13 cellular contexts compared by ENCODE assay signal in the genomic region with DNA sequence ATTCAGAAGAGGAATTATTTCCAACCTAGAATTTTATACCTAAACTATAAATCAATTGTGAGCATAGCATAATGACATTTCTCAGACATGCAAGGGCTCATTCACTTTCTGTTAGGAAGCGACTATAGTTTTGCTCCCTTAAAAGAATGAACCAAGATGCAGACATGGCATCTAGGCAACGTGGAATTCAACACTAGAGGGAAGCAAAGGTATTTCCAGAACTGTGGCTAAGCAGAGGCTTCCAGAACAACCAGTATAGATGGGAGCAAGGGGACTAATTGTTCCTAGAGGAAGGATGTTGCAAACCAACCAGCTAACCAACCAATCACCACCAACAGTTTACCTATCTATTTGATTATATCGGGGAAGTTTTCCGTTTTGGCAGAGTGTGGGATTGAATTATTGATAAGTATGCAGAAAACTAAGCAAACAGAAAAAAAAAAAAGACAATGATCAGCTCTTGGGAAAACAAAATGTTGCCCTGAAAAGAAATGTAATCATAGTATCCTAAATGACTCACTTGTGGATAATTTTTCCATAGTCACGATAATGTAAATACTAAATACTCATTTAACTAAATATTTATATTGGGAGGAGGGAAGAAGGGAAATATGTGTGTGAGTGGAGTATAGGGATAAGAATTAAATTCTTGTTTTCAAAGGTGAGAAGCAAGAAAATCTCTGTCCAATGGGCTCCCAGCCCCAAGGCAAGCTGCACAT. TPM values are rescaled to one million over a fixed set of nuclear protein-coding genes. Genes with fewer than 3 reads are reported as not detected.
DNase-seq lines count a peak whose midpoint lies in the region; ATAC-seq and TF ChIP-seq lines count a peak whose summit lies in the region.
"Had no signal": no experiment of that assay in that cellular context is flagged by ENCODE, and none has a peak within 500 bp of the region (broad histone marks: within the 10 kb centered on the region; RNA-seq: fewer than 3 reads in every experiment).

No MANE protein-coding gene starts in this region.

- POLR2A ChIA-PET in WTC11 (lab: Charles Lee), result no interaction called here
- POLR2A ChIA-PET in T-cell (lab: Charles Lee), result interaction anchor here in 1 of 2 donors (0.6 kb wide), 1 partner anchor 41 kb away, joined by 3 read pairs; no protein-coding TSS in a partner anchor

- no peak overlapping the region for H3K27ac ChIP-seq in cardiac muscle cell
- H3K27ac ChIP-seq: HL-60, SK-N-MC had no signal

- no peaks in the 10 kb centered on the region for H3K27me3 ChIP-seq in cardiac muscle cell

- H3K4me1 Mint-ChIP-seq in WTC11 (peaks cover 4% of the 10 kb centered on the region), T-cell (peaks cover 12 to 14% (median 12%) of the 10 kb centered on the region in 3 donors)

- H3K4me3 Mint-ChIP-seq in WTC11 (no peak overlapping the region), T-cell (no peak overlapping the region)
- H3K4me3 Mint-ChIP-seq: activated naive CD8-positive, alpha-beta T cell; CD4-positive, alpha-beta memory T cell; memory B cell had no signal

- intact Hi-C loops in cardiac septum (cut with DNase I), result no loop called here

- H3K9me3 Mint-ChIP-seq in WTC11 (no peaks in the 10 kb centered on the region), T-cell (no peaks in the 10 kb centered on the region)
- H3K9me3 Mint-ChIP-seq: CD4-positive, alpha-beta memory T cell; memory B cell had no signal

- no peaks in the 10 kb centered on the region for H3K36me3 Mint-ChIP-seq in WTC11
- no peaks in the 10 kb centered on the region for H3K36me3 Mint-ChIP-seq in T-cell
- H3K36me3 Mint-ChIP-seq: activated naive CD8-positive, alpha-beta T cell; CD4-positive, alpha-beta memory T cell had no signal

- no peaks in the 10 kb centered on the region for H3K36me3 ChIP-seq in cardiac muscle cell

- H3K27me3 Mint-ChIP-seq in WTC11 (ENCODE audit: low read depth), result no peaks in the 10 kb centered on the region
- H3K27me3 Mint-ChIP-seq in T-cell, result no peaks in the 10 kb centered on the region
- H3K27me3 Mint-ChIP-seq: activated naive CD8-positive, alpha-beta T cell; CD4-positive, alpha-beta memory T cell had no signal

- ATAC-seq in WTC11 (peak; percentile 72), T-cell (replicated peaks in 1 of 4) (no peak)

- no peaks in the 10 kb centered on the region for H3K4me1 ChIP-seq in cardiac muscle cell (ENCODE audit: low read depth)

- TF ChIP-seq CTCF in cardiac muscle cell (IDR thresholded peaks at IDR 0.05; ENCODE audit: low read depth, low read length) (peak; percentile 60), WTC11 (IDR thresholded peaks at IDR 0.05) (no peak)

- no peak overlapping the region for H3K27ac Mint-ChIP-seq in WTC11
- H3K27ac Mint-ChIP-seq in T-cell, result no peak overlapping the region
- H3K27ac Mint-ChIP-seq: activated naive CD8-positive, alpha-beta T cell; memory B cell had no signal

- CTCF ChIA-PET in WTC11 (lab: Charles Lee), result interaction anchor here (0.6 to 1.5 kb wide), 4 partner anchors 9 to 103 kb away, joined by 3 to 4 read pairs (median 3); no protein-coding TSS in a partner anchor
- CTCF ChIA-PET in T-cell (lab: Charles Lee), result no interaction called here

- no peak overlapping the region for H3K4me3 ChIP-seq in cardiac muscle cell
- H3K4me3 ChIP-seq: SK-N-MC had no signal

- H3K9me3 ChIP-seq in cardiac muscle cell (ENCODE audit: low read depth), result no peaks in the 10 kb centered on the region

- peak; percentile 45 to 66 for DNase-seq in cardiac muscle cell (ENCODE audit: low read depth in 1 of 2, low spot score in 1 of 2)
- no peak for DNase-seq in cardiac septum (ENCODE audit: low spot score)
- no peak for DNase-seq in WTC11 (ENCODE audit: low spot score)
- peak; percentile 53 for DNase-seq in iPS-NIHi11 (ENCODE audit: low spot score)
- no peak for DNase-seq in activated T-cell treated with anti-CD3 and anti-CD28 coated beads, Interleukin-2, amount 50 U/mL, for 48 hours
- DNase-seq in activated effector memory CD4-positive, alpha-beta T cell treated with Interleukin-2 at 50 U/mL for 16 hours, result no peak
- DNase-seq in stimulated activated CD4-positive, alpha-beta T cell treated with anti-CD3 and anti-CD28 coated beads, Interleukin-4, amount 100 ng/mL, for 24 hours, result no peak
- DNase-seq in T-cell, result no peak
- DNase-seq: CD4-positive, alpha-beta memory T cell had no signal

TF ChIP-seq in WTC11, 78 proteins besides CTCF, POLR2A, EP300 and RAD21 (continues in another document):
- TF ChIP-seq, protein P1, sequence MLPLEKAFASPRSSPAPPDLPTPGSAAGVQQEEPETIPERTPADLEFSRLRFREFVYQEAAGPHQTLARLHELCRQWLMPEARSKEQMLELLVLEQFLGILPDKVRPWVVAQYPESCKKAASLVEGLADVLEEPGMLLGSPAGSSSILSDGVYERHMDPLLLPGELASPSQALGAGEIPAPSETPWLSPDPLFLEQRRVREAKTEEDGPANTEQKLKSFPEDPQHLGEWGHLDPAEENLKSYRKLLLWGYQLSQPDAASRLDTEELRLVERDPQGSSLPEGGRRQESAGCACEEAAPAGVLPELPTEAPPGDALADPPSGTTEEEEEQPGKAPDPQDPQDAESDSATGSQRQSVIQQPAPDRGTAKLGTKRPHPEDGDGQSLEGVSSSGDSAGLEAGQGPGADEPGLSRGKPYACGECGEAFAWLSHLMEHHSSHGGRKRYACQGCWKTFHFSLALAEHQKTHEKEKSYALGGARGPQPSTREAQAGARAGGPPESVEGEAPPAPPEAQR (CRISPR knock-in tag; IDR thresholded peaks at IDR 0.05), result no peak
- no peak for TF ChIP-seq NR3C1 (CRISPR knock-in tag; conservative IDR thresholded peaks at IDR 0.05; ENCODE audit: low read depth)
- no peak for TF ChIP-seq ETV6 (CRISPR knock-in tag; IDR thresholded peaks at IDR 0.05)
- TF ChIP-seq, protein P2, sequence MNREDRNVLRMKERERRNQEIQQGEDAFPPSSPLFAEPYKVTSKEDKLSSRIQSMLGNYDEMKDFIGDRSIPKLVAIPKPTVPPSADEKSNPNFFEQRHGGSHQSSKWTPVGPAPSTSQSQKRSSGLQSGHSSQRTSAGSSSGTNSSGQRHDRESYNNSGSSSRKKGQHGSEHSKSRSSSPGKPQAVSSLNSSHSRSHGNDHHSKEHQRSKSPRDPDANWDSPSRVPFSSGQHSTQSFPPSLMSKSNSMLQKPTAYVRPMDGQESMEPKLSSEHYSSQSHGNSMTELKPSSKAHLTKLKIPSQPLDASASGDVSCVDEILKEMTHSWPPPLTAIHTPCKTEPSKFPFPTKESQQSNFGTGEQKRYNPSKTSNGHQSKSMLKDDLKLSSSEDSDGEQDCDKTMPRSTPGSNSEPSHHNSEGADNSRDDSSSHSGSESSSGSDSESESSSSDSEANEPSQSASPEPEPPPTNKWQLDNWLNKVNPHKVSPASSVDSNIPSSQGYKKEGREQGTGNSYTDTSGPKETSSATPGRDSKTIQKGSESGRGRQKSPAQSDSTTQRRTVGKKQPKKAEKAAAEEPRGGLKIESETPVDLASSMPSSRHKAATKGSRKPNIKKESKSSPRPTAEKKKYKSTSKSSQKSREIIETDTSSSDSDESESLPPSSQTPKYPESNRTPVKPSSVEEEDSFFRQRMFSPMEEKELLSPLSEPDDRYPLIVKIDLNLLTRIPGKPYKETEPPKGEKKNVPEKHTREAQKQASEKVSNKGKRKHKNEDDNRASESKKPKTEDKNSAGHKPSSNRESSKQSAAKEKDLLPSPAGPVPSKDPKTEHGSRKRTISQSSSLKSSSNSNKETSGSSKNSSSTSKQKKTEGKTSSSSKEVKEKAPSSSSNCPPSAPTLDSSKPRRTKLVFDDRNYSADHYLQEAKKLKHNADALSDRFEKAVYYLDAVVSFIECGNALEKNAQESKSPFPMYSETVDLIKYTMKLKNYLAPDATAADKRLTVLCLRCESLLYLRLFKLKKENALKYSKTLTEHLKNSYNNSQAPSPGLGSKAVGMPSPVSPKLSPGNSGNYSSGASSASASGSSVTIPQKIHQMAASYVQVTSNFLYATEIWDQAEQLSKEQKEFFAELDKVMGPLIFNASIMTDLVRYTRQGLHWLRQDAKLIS (CRISPR knock-in tag; IDR thresholded peaks at IDR 0.05; ENCODE audit: borderline replicate concordance), result no peak
- TF ChIP-seq, protein P3, sequence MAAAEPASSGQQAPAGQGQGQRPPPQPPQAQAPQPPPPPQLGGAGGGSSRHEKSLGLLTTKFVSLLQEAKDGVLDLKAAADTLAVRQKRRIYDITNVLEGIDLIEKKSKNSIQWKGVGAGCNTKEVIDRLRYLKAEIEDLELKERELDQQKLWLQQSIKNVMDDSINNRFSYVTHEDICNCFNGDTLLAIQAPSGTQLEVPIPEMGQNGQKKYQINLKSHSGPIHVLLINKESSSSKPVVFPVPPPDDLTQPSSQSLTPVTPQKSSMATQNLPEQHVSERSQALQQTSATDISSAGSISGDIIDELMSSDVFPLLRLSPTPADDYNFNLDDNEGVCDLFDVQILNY (CRISPR knock-in tag; IDR thresholded peaks at IDR 0.05), result no peak
- TF ChIP-seq ZNF317 (CRISPR knock-in tag; IDR thresholded peaks at IDR 0.05; ENCODE audit: borderline replicate concordance, low read depth), result no peak
- TF ChIP-seq JUN (CRISPR knock-in tag; IDR thresholded peaks at IDR 0.05), result no peak
- TF ChIP-seq, protein P4, sequence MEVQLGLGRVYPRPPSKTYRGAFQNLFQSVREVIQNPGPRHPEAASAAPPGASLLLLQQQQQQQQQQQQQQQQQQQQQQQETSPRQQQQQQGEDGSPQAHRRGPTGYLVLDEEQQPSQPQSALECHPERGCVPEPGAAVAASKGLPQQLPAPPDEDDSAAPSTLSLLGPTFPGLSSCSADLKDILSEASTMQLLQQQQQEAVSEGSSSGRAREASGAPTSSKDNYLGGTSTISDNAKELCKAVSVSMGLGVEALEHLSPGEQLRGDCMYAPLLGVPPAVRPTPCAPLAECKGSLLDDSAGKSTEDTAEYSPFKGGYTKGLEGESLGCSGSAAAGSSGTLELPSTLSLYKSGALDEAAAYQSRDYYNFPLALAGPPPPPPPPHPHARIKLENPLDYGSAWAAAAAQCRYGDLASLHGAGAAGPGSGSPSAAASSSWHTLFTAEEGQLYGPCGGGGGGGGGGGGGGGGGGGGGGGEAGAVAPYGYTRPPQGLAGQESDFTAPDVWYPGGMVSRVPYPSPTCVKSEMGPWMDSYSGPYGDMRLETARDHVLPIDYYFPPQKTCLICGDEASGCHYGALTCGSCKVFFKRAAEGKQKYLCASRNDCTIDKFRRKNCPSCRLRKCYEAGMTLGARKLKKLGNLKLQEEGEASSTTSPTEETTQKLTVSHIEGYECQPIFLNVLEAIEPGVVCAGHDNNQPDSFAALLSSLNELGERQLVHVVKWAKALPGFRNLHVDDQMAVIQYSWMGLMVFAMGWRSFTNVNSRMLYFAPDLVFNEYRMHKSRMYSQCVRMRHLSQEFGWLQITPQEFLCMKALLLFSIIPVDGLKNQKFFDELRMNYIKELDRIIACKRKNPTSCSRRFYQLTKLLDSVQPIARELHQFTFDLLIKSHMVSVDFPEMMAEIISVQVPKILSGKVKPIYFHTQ (CRISPR knock-in tag; IDR thresholded peaks at IDR 0.05), result no peak

RNA-seq across cellular contexts. Expression of a gene that starts 21.1 kb away (rescaled TPM):
- 0.21 and 0.70 TPM in 2 replicates for total RNA-seq in cardiac muscle cell
- polyA plus RNA-seq in cardiac muscle cell, result 0.21 and 1.1 TPM in 2 replicates
- 0.27 TPM for total RNA-seq in cardiac septum
- 0.35 to 0.53 TPM (median 0.41 TPM) in 3 replicates for total RNA-seq in WTC11 (2021)
- 1 to 10 TPM in 2 of 5 donors, under 1 TPM in 3; 0.12 to 1.9 (median 0.53) TPM for total RNA-seq in T-cell

RNA-seq across cellular contexts. Expression of a gene that starts 41.9 kb away (rescaled TPM):
- total RNA-seq in cardiac muscle cell (79.8 and 104 TPM in 2 replicates), cardiac septum (6.7 TPM), WTC11 (2021) (92.5 to 137 TPM (median 126 TPM) in 3 replicates), T-cell (10 to 100 TPM; 15.7 to 32.3 (median 22.7) TPM)
- polyA plus RNA-seq in cardiac muscle cell, result 75.1 and 105 TPM in 2 replicates

Comparison
In these comparisons a context has a peak if more than half of its experiments do, and no peak if none do; other contexts are left out.
1. DNase-seq: peak in cardiac muscle cell (2 of 2) and iPS-NIHi11 (single experiment); none in cardiac septum (single experiment), WTC11 (single experiment), activated T-cell treated with anti-CD3 and anti-CD28 coated beads, Interleukin-2, amount 50 U/mL, for 48 hours (0 of 2), activated effector memory CD4-positive, alpha-beta T cell treated with Interleukin-2 at 50 U/mL for 16 hours (single experiment), stimulated activated CD4-positive, alpha-beta T cell treated with anti-CD3 and anti-CD28 coated beads, Interleukin-4, amount 100 ng/mL, for 24 hours (single experiment) and T-cell (0 of 34).